In the genomic region with DNA sequence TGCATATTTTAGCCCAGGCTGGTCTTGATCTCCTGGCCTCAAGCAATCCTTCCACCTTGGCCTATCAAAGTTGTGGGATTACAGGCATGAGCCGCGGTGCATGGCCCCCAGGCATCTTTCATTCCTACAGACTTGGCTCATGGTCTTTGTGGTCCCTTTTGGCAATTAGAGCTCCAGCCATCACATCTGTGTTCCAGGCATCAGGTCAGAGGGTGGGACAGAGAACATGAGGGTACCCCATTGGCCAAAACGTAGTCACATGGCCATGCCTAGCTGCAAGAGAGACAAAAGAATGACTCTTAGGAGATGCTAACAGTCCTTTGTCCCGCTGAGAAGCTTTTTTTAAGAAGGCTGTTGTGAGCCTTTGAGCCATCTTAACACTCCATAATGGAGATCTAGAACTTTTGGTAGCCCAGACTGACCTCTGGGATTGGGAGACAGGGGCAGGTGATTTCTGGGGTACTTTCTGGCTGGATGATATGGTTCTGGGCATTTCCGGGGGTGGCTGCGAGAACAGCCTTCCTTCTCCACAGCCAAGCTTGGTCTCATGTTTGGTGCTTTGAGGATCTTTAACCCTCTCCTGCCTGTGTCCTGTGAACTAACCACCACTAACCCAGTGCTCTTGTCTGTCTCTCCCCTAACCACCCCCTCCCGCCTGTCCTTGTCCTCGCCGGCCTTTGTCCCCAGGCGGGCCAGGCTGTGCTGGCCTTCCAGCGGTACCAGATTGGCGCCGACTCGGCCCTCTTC, we compare ENCODE assay signal across 20 cellular contexts.
"Had no signal": no experiment of that assay in that cellular context is flagged by ENCODE, and none has a peak within 500 bp of the region (broad histone marks: within the 10 kb centered on the region; RNA-seq: fewer than 3 reads in every experiment).

No MANE protein-coding gene starts in this region.

- H3K36me3 Mint-ChIP-seq: activated naive CD4-positive, alpha-beta T cell treated with anti-CD3 and anti-CD28 coated beads, Interleukin-2, amount 50 U/mL, for 24 hours; stimulated activated effector memory CD8-positive, alpha-beta T cell treated with anti-CD3 and anti-CD28 coated beads, Interleukin-12 subunit alpha, Interleukin-12 subunit beta, amount 100 ng/mL, for 72 hours had no signal

- ATAC-seq: activated T-cell treated with anti-CD3 and anti-CD28 coated beads, Interleukin-2, amount 50 U/mL, for 72 hours; gastrocnemius medialis; left ventricle myocardium superior; pancreas had no signal

- H3K27ac ChIP-seq: ascending aorta, breast epithelium, gastrocnemius medialis, pancreas, sigmoid colon, testis, upper lobe of left lung had no signal

- H3K4me1 Mint-ChIP-seq: activated naive CD4-positive, alpha-beta T cell treated with anti-CD3 and anti-CD28 coated beads, Interleukin-2, amount 50 U/mL, for 24 hours; stimulated activated effector memory CD8-positive, alpha-beta T cell treated with anti-CD3 and anti-CD28 coated beads, Interleukin-12 subunit alpha, Interleukin-12 subunit beta, amount 100 ng/mL, for 72 hours had no signal

- H3K27ac Mint-ChIP-seq: activated naive CD4-positive, alpha-beta T cell treated with anti-CD3 and anti-CD28 coated beads, Interleukin-2, amount 50 U/mL, for 24 hours; activated T-cell treated with anti-CD3 and anti-CD28 coated beads, Interleukin-2, amount 50 U/mL, for 72 hours; stimulated activated effector memory CD8-positive, alpha-beta T cell treated with anti-CD3 and anti-CD28 coated beads, Interleukin-12 subunit alpha, Interleukin-12 subunit beta, amount 100 ng/mL, for 72 hours had no signal

- H3K4me3 ChIP-seq: ascending aorta, breast epithelium, gastrocnemius medialis, pancreas, sigmoid colon, testis, upper lobe of left lung had no signal

- H3K27me3 Mint-ChIP-seq: activated naive CD4-positive, alpha-beta T cell treated with anti-CD3 and anti-CD28 coated beads, Interleukin-2, amount 50 U/mL, for 24 hours had no signal

- H3K4me3 Mint-ChIP-seq: activated naive CD4-positive, alpha-beta T cell treated with anti-CD3 and anti-CD28 coated beads, Interleukin-2, amount 50 U/mL, for 24 hours; activated T-cell treated with anti-CD3 and anti-CD28 coated beads, Interleukin-2, amount 50 U/mL, for 72 hours; stimulated activated effector memory CD8-positive, alpha-beta T cell treated with anti-CD3 and anti-CD28 coated beads, Interleukin-12 subunit alpha, Interleukin-12 subunit beta, amount 100 ng/mL, for 72 hours had no signal

- H3K27me3 ChIP-seq: ascending aorta, breast epithelium, pancreas, testis, upper lobe of left lung had no signal

- H3K36me3 ChIP-seq: ascending aorta, breast epithelium, pancreas, upper lobe of left lung had no signal

- H3K4me1 ChIP-seq: ascending aorta, breast epithelium, gastrocnemius medialis, pancreas, sigmoid colon, upper lobe of left lung had no signal

- H3K9me3 ChIP-seq: ascending aorta, breast epithelium, gastrocnemius medialis, pancreas, sigmoid colon, testis, upper lobe of left lung had no signal

- DNase-seq: activated CD4-positive, alpha-beta T cell treated with anti-CD3 and anti-CD28 coated beads, Interleukin-2, amount 50 U/mL, for 1 hour; activated CD4-positive, CD25-positive, alpha-beta regulatory T cell treated with anti-CD3 and anti-CD28 coated beads, Interleukin-2, amount 50 U/mL, for 72 hours; activated CD8-positive, alpha-beta memory T cell treated with anti-CD3 and anti-CD28 coated beads, Interleukin-2, amount 50 U/mL, for 4 hours; activated effector memory CD4-positive, alpha-beta T cell treated with anti-CD3 and anti-CD28 coated beads, Interleukin-2, amount 50 U/mL, for 16 hours; activated T-cell treated with anti-CD3 and anti-CD28 coated beads, Interleukin-2, amount 50 U/mL, for 72 hours; cortex of kidney; gastrocnemius medialis; head of caudate nucleus; left ventricle myocardium superior; sigmoid colon; stimulated activated CD4-positive, alpha-beta T cell treated with anti-CD3 and anti-CD28 coated beads, Interleukin-4, amount 100 ng/mL, for 24 hours; T-helper 1 cell; T-helper 9 cell; testis; upper lobe of left lung had no signal

- H3K9me3 Mint-ChIP-seq: activated naive CD4-positive, alpha-beta T cell treated with anti-CD3 and anti-CD28 coated beads, Interleukin-2, amount 50 U/mL, for 24 hours; activated T-cell treated with anti-CD3 and anti-CD28 coated beads, Interleukin-2, amount 50 U/mL, for 72 hours; stimulated activated effector memory CD8-positive, alpha-beta T cell treated with anti-CD3 and anti-CD28 coated beads, Interleukin-12 subunit alpha, Interleukin-12 subunit beta, amount 100 ng/mL, for 72 hours had no signal

- FAIRE-seq: pancreas had no signal
